ENCODE assay signal across 9 cellular contexts in the genomic region with DNA sequence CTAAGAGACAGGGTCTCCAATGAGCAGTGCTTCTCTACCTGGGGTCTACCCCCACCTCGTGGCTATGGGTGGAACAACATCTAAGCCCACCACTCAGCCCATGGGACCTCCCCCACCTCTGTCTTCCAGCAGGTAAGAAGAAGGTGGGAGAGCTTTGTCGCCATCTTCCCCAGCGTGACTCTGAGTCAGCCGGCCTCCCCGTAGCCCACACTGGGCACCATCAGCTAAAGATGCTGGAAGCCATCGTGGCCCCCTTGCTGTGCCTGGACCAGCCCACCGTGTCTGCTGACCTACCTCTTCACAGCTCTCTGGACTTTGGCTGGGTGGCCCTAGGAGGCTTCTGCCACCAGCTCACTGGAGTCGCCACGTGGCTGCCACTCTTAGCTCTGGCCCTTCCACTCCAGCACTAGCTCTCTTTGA. TPM values are rescaled to one million over a fixed set of nuclear protein-coding genes. Genes with fewer than 3 reads are reported as not detected.
DNase-seq lines count a peak whose midpoint lies in the region; ATAC-seq and TF ChIP-seq lines count a peak whose summit lies in the region.
"Had no signal": no experiment of that assay in that cellular context is flagged by ENCODE, and none has a peak within 500 bp of the region (broad histone marks: within the 10 kb centered on the region; RNA-seq: fewer than 3 reads in every experiment).

No MANE protein-coding gene starts in this region.

- peaks cover 4% of the 10 kb centered on the region for H3K4me1 Mint-ChIP-seq in activated CD4-positive, alpha-beta T cell treated with anti-CD3 and anti-CD28 coated beads for 36 hours
- peaks cover under 1% of the 10 kb centered on the region for H3K4me1 Mint-ChIP-seq in activated CD4-positive, alpha-beta T cell treated with anti-CD3 and anti-CD28 coated beads, Interleukin-2, amount 10 ng/mL, durations not matched to agents 7 days and 5 days

- peaks cover 5% of the 10 kb centered on the region for H3K9me3 Mint-ChIP-seq in activated CD4-positive, alpha-beta T cell treated with anti-CD3 and anti-CD28 coated beads for 36 hours (ENCODE audit: low read depth)
- H3K9me3 Mint-ChIP-seq in activated CD4-positive, alpha-beta T cell treated with anti-CD3 and anti-CD28 coated beads, Interleukin-2, amount 10 ng/mL, durations not matched to agents 7 days and 5 days: peaks cover 2% of the 10 kb centered on the region

- no peaks in the 10 kb centered on the region for H3K36me3 ChIP-seq in thyroid gland

- no peak for TF ChIP-seq POLR2A in thyroid gland (IDR thresholded peaks at IDR 0.05)

- peaks cover 2% of the 10 kb centered on the region for H3K36me3 Mint-ChIP-seq in activated CD4-positive, alpha-beta T cell treated with anti-CD3 and anti-CD28 coated beads for 36 hours (ENCODE audit: low read depth)
- peaks cover 2% of the 10 kb centered on the region for H3K36me3 Mint-ChIP-seq in activated CD4-positive, alpha-beta T cell treated with anti-CD3 and anti-CD28 coated beads, Interleukin-2, amount 10 ng/mL, durations not matched to agents 7 days and 5 days (ENCODE audit: low read depth)

- CTCF ChIA-PET in activated CD4-positive, alpha-beta T cell treated with anti-CD3 and anti-CD28 coated beads for 36 hours (lab: Charles Lee): interaction anchor here (0.7 to 1.7 kb wide), 8 partner anchors 17 to 504 kb away, joined by 3 to 5 read pairs (median 4); partner anchors contain the start of gene PC
- CTCF ChIA-PET in activated CD4-positive, alpha-beta T cell treated with anti-CD3 and anti-CD28 coated beads, Interleukin-2, amount 10 ng/mL, durations not matched to agents 7 days and 5 days (lab: Charles Lee): interaction anchor here (1.2 to 1.5 kb wide), 2 partner anchors 280 to 283 kb away, joined by 3 read pairs; no protein-coding TSS in a partner anchor

- ATAC-seq in activated CD4-positive, alpha-beta T cell treated with anti-CD3 and anti-CD28 coated beads for 36 hours: peak; percentile 55

- H3K27me3 ChIP-seq in thyroid gland: no peaks in the 10 kb centered on the region

- H3K4me1 ChIP-seq in thyroid gland: no peaks in the 10 kb centered on the region

- intact Hi-C loops in activated CD4-positive, alpha-beta T cell treated with anti-CD3 and anti-CD28 coated beads for 36 hours (cut with DNase I, micrococcal nuclease): loop anchor here in 1 of 2 experiments (2.0 kb wide), 1 partner anchor 281 kb away; no protein-coding TSS in a partner anchor
- intact Hi-C loops in thyroid gland (cut with DNase I): no loop called here

- 40 to 52% methylated on average over 7 to 9 of the region's 9 CpGs for WGBS in thyroid gland, 2 donors

- TF ChIP-seq CTCF in fibroblast of the aortic adventitia (IDR thresholded peaks at IDR 0.05; ENCODE audit: insufficient read depth, low read length) (peak; percentile 85), thyroid gland (IDR thresholded peaks at IDR 0.05) (peak in 1 of 6 experiments; percentile 34)

- H3K27ac ChIP-seq in thyroid gland: no peak overlapping the region

- H3K9me3 ChIP-seq in thyroid gland: no peaks in the 10 kb centered on the region

- DNase-seq in activated CD4-positive, alpha-beta T cell treated with anti-CD3 and anti-CD28 coated beads for 36 hours: peak; percentile 49
- DNase-seq in activated CD4-positive, alpha-beta T cell treated with anti-CD3 and anti-CD28 coated beads, Interleukin-2, amount 10 ng/mL, durations not matched to agents 7 days and 5 days: no peak
- DNase-seq in RPMI8226: peak; percentile 28
- no peak for DNase-seq in fibroblast of the aortic adventitia (ENCODE audit: low read depth)
- peak; percentile 8 for DNase-seq in stimulated activated CD8-positive, alpha-beta memory T cell treated with anti-CD3 and anti-CD28 coated beads, Interleukin-7, amount 100 ng/mL, for 24 hours (ENCODE audit: low read depth)
- no peak for DNase-seq in NCI-H187 treated with DMSO at 0.1 percent for 48 hours (lab: John Stamatoyannopoulos, UW)
- DNase-seq in thyroid gland: no peak
- DNase-seq in SKM-1 treated with dmso at 0.1 percent for 144 hours (lab: John Stamatoyannopoulos, UW; ENCODE audit: unreplicated experiment): no peak

- H3K4me3 Mint-ChIP-seq in activated CD4-positive, alpha-beta T cell treated with anti-CD3 and anti-CD28 coated beads for 36 hours: no peak overlapping the region
- no peak overlapping the region for H3K4me3 Mint-ChIP-seq in activated CD4-positive, alpha-beta T cell treated with anti-CD3 and anti-CD28 coated beads, Interleukin-2, amount 10 ng/mL, durations not matched to agents 7 days and 5 days

- H3K27ac Mint-ChIP-seq in activated CD4-positive, alpha-beta T cell treated with anti-CD3 and anti-CD28 coated beads for 36 hours: no peak overlapping the region
- H3K27ac Mint-ChIP-seq in activated CD4-positive, alpha-beta T cell treated with anti-CD3 and anti-CD28 coated beads, Interleukin-2, amount 10 ng/mL, durations not matched to agents 7 days and 5 days: no peak overlapping the region

- POLR2A ChIA-PET in activated CD4-positive, alpha-beta T cell treated with anti-CD3 and anti-CD28 coated beads for 36 hours (lab: Charles Lee): interaction anchor here (0.6 kb wide), 1 partner anchor 124 kb away, joined by 3 read pairs; no protein-coding TSS in a partner anchor
- POLR2A ChIA-PET in activated CD4-positive, alpha-beta T cell treated with anti-CD3 and anti-CD28 coated beads, Interleukin-2, amount 10 ng/mL, durations not matched to agents 7 days and 5 days (lab: Charles Lee): no interaction called here

- H3K27me3 Mint-ChIP-seq in activated CD4-positive, alpha-beta T cell treated with anti-CD3 and anti-CD28 coated beads for 36 hours: peaks cover 9% of the 10 kb centered on the region
- H3K27me3 Mint-ChIP-seq in activated CD4-positive, alpha-beta T cell treated with anti-CD3 and anti-CD28 coated beads, Interleukin-2, amount 10 ng/mL, durations not matched to agents 7 days and 5 days: no peaks in the 10 kb centered on the region

- no peak overlapping the region for H3K4me3 ChIP-seq in fibroblast of the aortic adventitia (ENCODE audit: low read depth, low read length)
- no peak overlapping the region for H3K4me3 ChIP-seq in thyroid gland (replicated peaks in 1 of 3)

RNA-seq across cellular contexts. Expression of gene C11orf86, which starts 1.0 kb away (rescaled TPM):
- not detected for total RNA-seq in activated CD4-positive, alpha-beta T cell treated with anti-CD3 and anti-CD28 coated beads for 36 hours
- total RNA-seq in activated CD4-positive, alpha-beta T cell treated with anti-CD3 and anti-CD28 coated beads, Interleukin-2, amount 10 ng/mL, durations not matched to agents 7 days and 5 days: not detected
- total RNA-seq in fibroblast of the aortic adventitia (ENCODE audit: low replicate concordance): not detected in 2 replicates
- total RNA-seq in thyroid gland: not detected
- total RNA-seq: mononuclear cell had no signal

RNA-seq across cellular contexts. Expression of gene PC, which starts 17.9 kb away (rescaled TPM):
- 1 to 10 TPM; 9.2 to 9.3 TPM for total RNA-seq in activated CD4-positive, alpha-beta T cell treated with anti-CD3 and anti-CD28 coated beads for 36 hours
- total RNA-seq in activated CD4-positive, alpha-beta T cell treated with anti-CD3 and anti-CD28 coated beads, Interleukin-2, amount 10 ng/mL, durations not matched to agents 7 days and 5 days: 10 to 100 TPM in 1 of 2 experiments, 1 to 10 TPM in 1; 8.8 to 10.1 TPM
- total RNA-seq in fibroblast of the aortic adventitia (ENCODE audit: low replicate concordance): 12.7 and 21.5 TPM in 2 replicates
- total RNA-seq in thyroid gland: 10 to 100 TPM in 3 of 4 donors, 1 to 10 TPM in 1; 5.4 to 34.3 (median 21.9) TPM

RNA-seq across cellular contexts. Expression of gene SYT12, which starts 46.9 kb away (rescaled TPM):
- total RNA-seq in activated CD4-positive, alpha-beta T cell treated with anti-CD3 and anti-CD28 coated beads for 36 hours: under 1 TPM in 1 of 2 experiments, not detected in 1; 0.11 TPM
- total RNA-seq in activated CD4-positive, alpha-beta T cell treated with anti-CD3 and anti-CD28 coated beads, Interleukin-2, amount 10 ng/mL, durations not matched to agents 7 days and 5 days: not detected
- total RNA-seq in fibroblast of the aortic adventitia (ENCODE audit: low replicate concordance) (0.09 TPM in 1 of 2 replicates, not detected in the other), thyroid gland (under 1 TPM in 3 of 4 donors, not detected in 1; 0.13 to 0.44 (median 0.22) TPM)

Comparison
In these comparisons a context has a peak if more than half of its experiments do, and no peak if none do; other contexts are left out.
1. DNase-seq: peak in activated CD4-positive, alpha-beta T cell treated with anti-CD3 and anti-CD28 coated beads for 36 hours (single experiment), RPMI8226 (single experiment) and stimulated activated CD8-positive, alpha-beta memory T cell treated with anti-CD3 and anti-CD28 coated beads, Interleukin-7, amount 100 ng/mL, for 24 hours (single experiment); none in activated CD4-positive, alpha-beta T cell treated with anti-CD3 and anti-CD28 coated beads, Interleukin-2, amount 10 ng/mL, durations not matched to agents 7 days and 5 days (single experiment), fibroblast of the aortic adventitia (single experiment), NCI-H187 treated with DMSO at 0.1 percent for 48 hours (single experiment), thyroid gland (0 of 2) and SKM-1 treated with dmso at 0.1 percent for 144 hours (single experiment).